Comparison of ENCODE assay signal across 8 cellular contexts in the genomic region with DNA sequence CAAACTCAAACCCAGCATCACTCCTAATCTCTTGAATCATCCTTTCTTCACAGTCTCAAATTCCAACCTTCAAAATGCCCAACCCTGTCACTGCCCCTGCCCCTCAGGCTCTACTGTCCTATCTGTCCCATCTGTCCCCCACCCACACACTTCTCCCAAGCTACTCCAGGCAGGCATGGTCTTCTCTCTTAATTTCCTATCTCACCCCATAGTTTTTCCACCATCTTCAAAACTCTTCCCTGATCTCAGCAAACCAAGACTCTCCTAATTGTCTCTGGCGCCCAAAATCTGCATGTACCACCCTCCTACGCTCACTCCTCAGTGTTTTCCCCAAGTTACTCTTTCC. TPM values are rescaled to one million over a fixed set of nuclear protein-coding genes. Genes with fewer than 3 reads are reported as not detected.
A peak's percentile ranks its signal among the peaks of the same experiment; 100 is the strongest.
DNase-seq lines count a peak whose midpoint lies in the region; ATAC-seq and TF ChIP-seq lines count a peak whose summit lies in the region.

No MANE protein-coding gene starts in this region.

- no peaks in the 10 kb centered on the region for H3K9me3 ChIP-seq in PC-3 (ENCODE audit: low read length)

- BruUV-seq in Calu3 (replicated peaks; lab: Mats Ljungman, UMichigan) (no TSS peak), PC-3 (replicated peaks; lab: Mats Ljungman, UMichigan) (no TSS peak)

- peaks cover 56% of the 10 kb centered on the region for H3K79me2 ChIP-seq in PC-3 (ENCODE audit: low read length)

- H3K9me2 ChIP-seq in PC-3 (replicated peaks; ENCODE audit: low read length), result no peaks in the 10 kb centered on the region

- CTCF ChIA-PET in Calu3 (lab: Charles Lee) (no interaction called here), PC-3 (lab: Charles Lee) (interaction anchor here (0.6 kb wide), 1 partner anchor 87 kb away, joined by 4 read pairs; no protein-coding TSS in a partner anchor)

- H3K4me2 ChIP-seq in PC-3 (ENCODE audit: low read length), result peak overlapping the region; percentile 91

- peaks cover 26% of the 10 kb centered on the region for H3K36me3 Mint-ChIP-seq in Calu3 (ENCODE audit: insufficient read depth, unreplicated experiment)
- no peaks in the 10 kb centered on the region for H3K36me3 Mint-ChIP-seq in osteocyte (ENCODE audit: unreplicated experiment)

- H3K9me3 Mint-ChIP-seq in Calu3 (ENCODE audit: low read depth, unreplicated experiment), result no peaks in the 10 kb centered on the region
- H3K9me3 Mint-ChIP-seq in osteocyte (ENCODE audit: unreplicated experiment), result no peaks in the 10 kb centered on the region

- H3K27me3 ChIP-seq in PC-3 (ENCODE audit: low read length), result no peaks in the 10 kb centered on the region

- POLR2A ChIA-PET in PC-3 (lab: Charles Lee; ENCODE audit: unreplicated experiment), result no interaction called here

- H3K27ac ChIP-seq in PC-3 (ENCODE audit: low read length), result peak overlapping the region; percentile 70

- H3K4me1 ChIP-seq in PC-3 (ENCODE audit: insufficient read depth, low read length), result peaks cover 12% of the 10 kb centered on the region; the same call in 1 of the 2 replicates

- no peaks in the 10 kb centered on the region for H4K20me1 ChIP-seq in PC-3 (ENCODE audit: low read length)

- H3K4me1 Mint-ChIP-seq in Calu3 (ENCODE audit: low read depth, unreplicated experiment), result no peaks in the 10 kb centered on the region
- H3K4me1 Mint-ChIP-seq in osteocyte (ENCODE audit: unreplicated experiment), result peaks cover 23% of the 10 kb centered on the region

- TF ChIP-seq CTCF in Calu3 (IDR thresholded peaks at IDR 0.05; ENCODE audit: unreplicated experiment) (no peak), PC-3 (conservative IDR thresholded peaks at IDR 0.05; ENCODE audit: low read depth, low read length) (no peak), epithelial cell of esophagus (IDR thresholded peaks at IDR 0.05; ENCODE audit: insufficient read depth, low read depth, low read length, missing control alignments) (no peak), osteocyte (IDR thresholded peaks at IDR 0.05) (no peak)

- H3K4me3 Mint-ChIP-seq in Calu3 (ENCODE audit: low read depth, unreplicated experiment) (peak overlapping the region; percentile 87), osteocyte (ENCODE audit: unreplicated experiment) (peak overlapping the region; percentile 94)

- intact Hi-C loops in Calu3 (cut with micrococcal nuclease; ENCODE audit: unreplicated experiment) (loop anchor here (5.0 kb wide), 2 partner anchors 41 to 216 kb away; a partner anchor contains a TSS), PC-3 (cut with micrococcal nuclease) (no loop called here)

- H2AFZ ChIP-seq in PC-3 (ENCODE audit: low read length), result peak overlapping the region; percentile 68; the same call in 1 of the 2 replicates

- DNase-seq in Calu3 (no peak), PC-3 (no peak), epithelial cell of esophagus (ENCODE audit: low read depth) (no peak), osteocyte (ENCODE audit: extremely low spot score, unreplicated experiment) (no peak), NCI-H526 (lab: John Stamatoyannopoulos, UW) (no peak), COLO668 (lab: John Stamatoyannopoulos, UW; ENCODE audit: unreplicated experiment) (no peak), NCI-H2107 (lab: John Stamatoyannopoulos, UW) (no peak)

- H3K4me3 ChIP-seq in PC-3 (ENCODE audit: low read length), result peak overlapping the region; percentile 87
- H3K4me3 ChIP-seq in epithelial cell of esophagus (ENCODE audit: low read length), result peak overlapping the region; percentile 72

- no peaks in the 10 kb centered on the region for H3K36me3 ChIP-seq in PC-3 (ENCODE audit: low read depth, low read length)

- H3K27me3 Mint-ChIP-seq in Calu3 (ENCODE audit: unreplicated experiment) (no peaks in the 10 kb centered on the region), osteocyte (ENCODE audit: unreplicated experiment) (no peaks in the 10 kb centered on the region)

- no peaks in the 10 kb centered on the region for H3F3A ChIP-seq in PC-3 (ENCODE audit: low read length, unreplicated experiment)

- peak overlapping the region; percentile 80 for H3K9ac ChIP-seq in PC-3 (ENCODE audit: low read length)

- peak overlapping the region; percentile 77 for H3K27ac Mint-ChIP-seq in Calu3 (ENCODE audit: unreplicated experiment)
- peak overlapping the region; percentile 97 for H3K27ac Mint-ChIP-seq in osteocyte (ENCODE audit: unreplicated experiment)

- ATAC-seq in PC-3 (peak; percentile 3), HG03135 (IDR thresholded peaks at IDR 0.05; ENCODE audit: unreplicated experiment) (no peak)

RNA-seq across cellular contexts. Expression of a gene that starts 0.6 kb away (rescaled TPM):
- total RNA-seq in Calu3 (2022) (120 and 132 TPM in 2 replicates), PC-3 (2014; rRNA removed) (51.5 and 53.8 TPM in 2 replicates), osteocyte (206 and 214 TPM in 2 replicates)
